16 cellular contexts compared by ENCODE assay signal in the genomic region with DNA sequence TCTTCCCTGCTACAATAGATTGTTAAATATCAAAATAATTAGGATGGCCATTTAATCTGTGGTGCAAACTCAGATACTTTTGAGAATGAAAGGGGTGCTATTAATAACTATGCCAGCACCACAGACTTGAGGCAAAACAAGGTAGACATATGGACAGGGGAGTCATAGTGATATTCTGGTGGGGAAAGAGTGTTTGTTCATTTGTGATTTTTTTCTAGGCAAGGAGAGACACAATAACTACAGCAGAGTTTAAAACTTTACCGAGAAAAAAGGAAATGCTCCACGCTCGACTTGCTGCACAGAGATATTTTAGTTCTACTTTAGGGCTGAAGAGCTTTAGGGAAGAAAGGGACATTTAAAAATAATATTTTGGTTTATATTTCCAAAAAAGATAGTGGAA.
DNase-seq lines count a peak whose midpoint lies in the region; ATAC-seq lines count a peak whose summit lies in the region.
"Had no signal": no experiment of that assay in that cellular context is flagged by ENCODE, and none has a peak within 500 bp of the region (broad histone marks: within the 10 kb centered on the region; RNA-seq: fewer than 3 reads in every experiment).

No MANE protein-coding gene starts in this region.

- H3K27me3 Mint-ChIP-seq in stimulated activated memory B cell treated with anti-CD40 and anti-IgM and Interleukin-4, amounts not matched to agents 10 μg/mL and 1 μg/mL and 100 μg/mL, for 72 hours, result no peaks in the 10 kb centered on the region
- H3K27me3 Mint-ChIP-seq: activated CD8-positive, alpha-beta memory T cell treated with anti-CD3 and anti-CD28 coated beads, Interleukin-2, amount 10 ng/mL, durations not matched to agents 7 days and 5 days; activated naive CD4-positive, alpha-beta T cell treated with anti-CD3 and anti-CD28 coated beads, Interleukin-2, amount 10 ng/mL, durations not matched to agents 7 days and 5 days; natural killer cell treated with Interleukin-12 subunit alpha and Interleukin-12 subunit beta and Interleukin-15 and Interleukin-18, amount 100 ng/mL, for 72 hours had no signal

- no peaks in the 10 kb centered on the region for H3K36me3 Mint-ChIP-seq in stimulated activated memory B cell treated with anti-CD40 and anti-IgM and Interleukin-4, amounts not matched to agents 10 μg/mL and 1 μg/mL and 100 μg/mL, for 72 hours
- H3K36me3 Mint-ChIP-seq: activated CD8-positive, alpha-beta memory T cell treated with anti-CD3 and anti-CD28 coated beads, Interleukin-2, amount 10 ng/mL, durations not matched to agents 7 days and 5 days; activated naive CD4-positive, alpha-beta T cell treated with anti-CD3 and anti-CD28 coated beads, Interleukin-2, amount 10 ng/mL, durations not matched to agents 7 days and 5 days had no signal

- peak overlapping the region; percentile 62 for H3K27ac Mint-ChIP-seq in stimulated activated memory B cell treated with anti-CD40 and anti-IgM and Interleukin-4, amounts not matched to agents 10 μg/mL and 1 μg/mL and 100 μg/mL, for 72 hours
- H3K27ac Mint-ChIP-seq: activated CD8-positive, alpha-beta memory T cell treated with anti-CD3 and anti-CD28 coated beads, Interleukin-2, amount 10 ng/mL, durations not matched to agents 7 days and 5 days; activated naive CD4-positive, alpha-beta T cell treated with anti-CD3 and anti-CD28 coated beads, Interleukin-2, amount 10 ng/mL, durations not matched to agents 7 days and 5 days; natural killer cell treated with Interleukin-12 subunit alpha and Interleukin-12 subunit beta and Interleukin-15 and Interleukin-18, amount 100 ng/mL, for 72 hours had no signal

- peak overlapping the region; percentile 24 for H3K4me3 Mint-ChIP-seq in stimulated activated memory B cell treated with anti-CD40 and anti-IgM and Interleukin-4, amounts not matched to agents 10 μg/mL and 1 μg/mL and 100 μg/mL, for 72 hours
- H3K4me3 Mint-ChIP-seq: activated CD8-positive, alpha-beta memory T cell treated with anti-CD3 and anti-CD28 coated beads, Interleukin-2, amount 10 ng/mL, durations not matched to agents 7 days and 5 days; activated naive CD4-positive, alpha-beta T cell treated with anti-CD3 and anti-CD28 coated beads, Interleukin-2, amount 10 ng/mL, durations not matched to agents 7 days and 5 days; natural killer cell treated with Interleukin-12 subunit alpha and Interleukin-12 subunit beta and Interleukin-15 and Interleukin-18, amount 100 ng/mL, for 72 hours had no signal

- H3K4me1 Mint-ChIP-seq in stimulated activated memory B cell treated with anti-CD40 and anti-IgM and Interleukin-4, amounts not matched to agents 10 μg/mL and 1 μg/mL and 100 μg/mL, for 72 hours, result peaks cover 28% of the 10 kb centered on the region
- H3K4me1 Mint-ChIP-seq: activated CD8-positive, alpha-beta memory T cell treated with anti-CD3 and anti-CD28 coated beads, Interleukin-2, amount 10 ng/mL, durations not matched to agents 7 days and 5 days; activated naive CD4-positive, alpha-beta T cell treated with anti-CD3 and anti-CD28 coated beads, Interleukin-2, amount 10 ng/mL, durations not matched to agents 7 days and 5 days had no signal

- no peak for DNase-seq in stimulated activated CD4-positive, alpha-beta T cell treated with anti-CD3 and anti-CD28 coated beads, Interleukin-1b, Interleukin-23, amount 100 ng/mL, for 48 hours
- no peak for DNase-seq in T1000 (lab: John Stamatoyannopoulos, UW)
- no peak for DNase-seq in NOMO-1 treated with DMSO at 0.1 percent for 48 hours (lab: John Stamatoyannopoulos, UW; ENCODE audit: unreplicated experiment)
- DNase-seq: activated CD8-positive, alpha-beta memory T cell treated with anti-CD3 and anti-CD28 coated beads, Interleukin-2, amount 10 ng/mL, durations not matched to agents 7 days and 5 days; activated naive CD4-positive, alpha-beta T cell treated with anti-CD3 and anti-CD28 coated beads, Interleukin-2, amount 10 ng/mL, durations not matched to agents 7 days and 5 days; BE2C; effector memory CD4-positive, alpha-beta T cell; lower lobe of right lung; OCI-M1; upper lobe of right lung; WERI-Rb-1 had no signal

- ATAC-seq in GM18868 (IDR thresholded peaks at IDR 0.05; ENCODE audit: unreplicated experiment) (peak; percentile 64), GM21737 (IDR thresholded peaks at IDR 0.05; ENCODE audit: unreplicated experiment) (peak; percentile 67), HG03342 (IDR thresholded peaks at IDR 0.05; ENCODE audit: unreplicated experiment) (peak; percentile 79)
- peak; percentile 67 for ATAC-seq in stimulated activated memory B cell treated with anti-CD40 and anti-IgM and Interleukin-4, amounts not matched to agents 10 μg/mL and 1 μg/mL and 100 μg/mL, for 72 hours
- ATAC-seq: activated CD8-positive, alpha-beta memory T cell treated with anti-CD3 and anti-CD28 coated beads, Interleukin-2, amount 10 ng/mL, durations not matched to agents 7 days and 5 days; lower lobe of right lung; natural killer cell treated with Interleukin-12 subunit alpha and Interleukin-12 subunit beta and Interleukin-15 and Interleukin-18, amount 100 ng/mL, for 72 hours; upper lobe of right lung had no signal

- H3K9me3 Mint-ChIP-seq in stimulated activated memory B cell treated with anti-CD40 and anti-IgM and Interleukin-4, amounts not matched to agents 10 μg/mL and 1 μg/mL and 100 μg/mL, for 72 hours, result peaks cover 2% of the 10 kb centered on the region
